Comparison of ENCODE assay signal across 1 cellular context in genomic region chr3:138898708-138899107, GRCh38.
TF ChIP-seq lines count a peak whose summit lies in the region.

No MANE protein-coding gene starts in this region.

TF ChIP-seq in K562, 482 proteins besides CTCF, POLR2A, EP300 and RAD21 (continued from another document and continues in another):
- TF ChIP-seq ZNF12 (CRISPR knock-in tag; IDR thresholded peaks at IDR 0.05) (no peak), ZNF586 (CRISPR knock-in tag; conservative IDR thresholded peaks at IDR 0.05) (no peak), DPF2 (IDR thresholded peaks at IDR 0.05) (peak; percentile 68), HNRNPH1 (optimal IDR thresholded peaks at IDR 0.05; ENCODE audit: low read depth, low read length) (no peak), FOXK2 (conservative IDR thresholded peaks at IDR 0.05 in 1 of 2, IDR thresholded peaks at IDR 0.05 in 1 of 2; ENCODE audit: low read depth in 2 of 2) (0 out of 4 replicates have a peak, but pooled peaks of 1 of the 2 experiments have one; percentile 30), ZBTB1 (CRISPR knock-in tag; IDR thresholded peaks at IDR 0.05; ENCODE audit: borderline replicate concordance, low read depth) (no peak), TRIM28 (IDR thresholded peaks at IDR 0.05) (no peak), NR2C1 (IDR thresholded peaks at IDR 0.05) (no peak), NR2C1 (tag; IDR thresholded peaks at IDR 0.05) (no peak), HOXB6 (CRISPR knock-in tag; IDR thresholded peaks at IDR 0.05; ENCODE audit: borderline replicate concordance) (no peak), MECOM (CRISPR knock-in tag; IDR thresholded peaks at IDR 0.05) (no peak), ZEB2 (IDR thresholded peaks at IDR 0.05) (0 out of 2 replicates have a peak, but pooled peaks have one; percentile 24), POLR2B (IDR thresholded peaks at IDR 0.05; ENCODE audit: low read depth, partially characterized antibody) (no peak), ZNF274 (IDR thresholded peaks at IDR 0.05; ENCODE audit: borderline replicate concordance, low read depth, low read length) (no peak), KDM2B (CRISPR knock-in tag; IDR thresholded peaks at IDR 0.05) (no peak), ETS2 (tag; IDR thresholded peaks at IDR 0.05; ENCODE audit: borderline replicate concordance, poor library complexity, severe bottlenecking) (no peak), BCL6 (CRISPR knock-in tag; IDR thresholded peaks at IDR 0.05) (no peak), ZHX1 (conservative IDR thresholded peaks at IDR 0.05; ENCODE audit: low read length) (no peak), MTA2 (IDR thresholded peaks at IDR 0.05; ENCODE audit: low read depth) (no peak), NFE2 (IDR thresholded peaks at IDR 0.05; ENCODE audit: low read depth) (no peak), KLF1 (tag; IDR thresholded peaks at IDR 0.05) (no peak), ZNF57 (CRISPR knock-in tag; IDR thresholded peaks at IDR 0.05) (no peak), MTA1 (IDR thresholded peaks at IDR 0.05; ENCODE audit: borderline replicate concordance) (peak; percentile 60; the same call in 1 of the 2 replicates), ZNF780A (CRISPR knock-in tag; IDR thresholded peaks at IDR 0.05) (no peak), SMARCB1 (IDR thresholded peaks at IDR 0.05; ENCODE audit: insufficient read length, low read depth) (no peak), RB1 (IDR thresholded peaks at IDR 0.05; ENCODE audit: low read depth) (no peak), ESRRA (IDR thresholded peaks at IDR 0.05; ENCODE audit: borderline replicate concordance, low read depth) (no peak), FOSL1 (tag; conservative IDR thresholded peaks at IDR 0.05) (no peak), CREB3L1 (IDR thresholded peaks at IDR 0.05; ENCODE audit: borderline replicate concordance, low read depth) (no peak), BMI1 (IDR thresholded peaks at IDR 0.05; ENCODE audit: low read length) (no peak), GATAD2B (IDR thresholded peaks at IDR 0.05; ENCODE audit: borderline replicate concordance) (no peak), RUNX1 (IDR thresholded peaks at IDR 0.05; ENCODE audit: low read depth) (no peak), HDGF (IDR thresholded peaks at IDR 0.05) (0 out of 2 replicates have a peak, but pooled peaks have one; percentile 22), CHD2 (IDR thresholded peaks at IDR 0.05; ENCODE audit: low read depth, low read length) (no peak), ZNF3 (CRISPR knock-in tag; IDR thresholded peaks at IDR 0.05) (no peak), CBFA2T3 (IDR thresholded peaks at IDR 0.05) (peak; percentile 20; the same call in 1 of the 2 replicates), RFX5 (IDR thresholded peaks at IDR 0.05; ENCODE audit: low read depth, low read length) (no peak), RNF2 (IDR thresholded peaks at IDR 0.05) (no peak), ARID4B (CRISPR knock-in tag; IDR thresholded peaks at IDR 0.05) (no peak), ZNF655 (CRISPR knock-in tag; IDR thresholded peaks at IDR 0.05) (no peak), TRIM24 (IDR thresholded peaks at IDR 0.05) (0 out of 4 replicates have a peak, but pooled peaks have one; percentile 14 to 39), HES1 (IDR thresholded peaks at IDR 0.05; ENCODE audit: low read depth) (no peak)
- TF ChIP-seq, protein P1, sequence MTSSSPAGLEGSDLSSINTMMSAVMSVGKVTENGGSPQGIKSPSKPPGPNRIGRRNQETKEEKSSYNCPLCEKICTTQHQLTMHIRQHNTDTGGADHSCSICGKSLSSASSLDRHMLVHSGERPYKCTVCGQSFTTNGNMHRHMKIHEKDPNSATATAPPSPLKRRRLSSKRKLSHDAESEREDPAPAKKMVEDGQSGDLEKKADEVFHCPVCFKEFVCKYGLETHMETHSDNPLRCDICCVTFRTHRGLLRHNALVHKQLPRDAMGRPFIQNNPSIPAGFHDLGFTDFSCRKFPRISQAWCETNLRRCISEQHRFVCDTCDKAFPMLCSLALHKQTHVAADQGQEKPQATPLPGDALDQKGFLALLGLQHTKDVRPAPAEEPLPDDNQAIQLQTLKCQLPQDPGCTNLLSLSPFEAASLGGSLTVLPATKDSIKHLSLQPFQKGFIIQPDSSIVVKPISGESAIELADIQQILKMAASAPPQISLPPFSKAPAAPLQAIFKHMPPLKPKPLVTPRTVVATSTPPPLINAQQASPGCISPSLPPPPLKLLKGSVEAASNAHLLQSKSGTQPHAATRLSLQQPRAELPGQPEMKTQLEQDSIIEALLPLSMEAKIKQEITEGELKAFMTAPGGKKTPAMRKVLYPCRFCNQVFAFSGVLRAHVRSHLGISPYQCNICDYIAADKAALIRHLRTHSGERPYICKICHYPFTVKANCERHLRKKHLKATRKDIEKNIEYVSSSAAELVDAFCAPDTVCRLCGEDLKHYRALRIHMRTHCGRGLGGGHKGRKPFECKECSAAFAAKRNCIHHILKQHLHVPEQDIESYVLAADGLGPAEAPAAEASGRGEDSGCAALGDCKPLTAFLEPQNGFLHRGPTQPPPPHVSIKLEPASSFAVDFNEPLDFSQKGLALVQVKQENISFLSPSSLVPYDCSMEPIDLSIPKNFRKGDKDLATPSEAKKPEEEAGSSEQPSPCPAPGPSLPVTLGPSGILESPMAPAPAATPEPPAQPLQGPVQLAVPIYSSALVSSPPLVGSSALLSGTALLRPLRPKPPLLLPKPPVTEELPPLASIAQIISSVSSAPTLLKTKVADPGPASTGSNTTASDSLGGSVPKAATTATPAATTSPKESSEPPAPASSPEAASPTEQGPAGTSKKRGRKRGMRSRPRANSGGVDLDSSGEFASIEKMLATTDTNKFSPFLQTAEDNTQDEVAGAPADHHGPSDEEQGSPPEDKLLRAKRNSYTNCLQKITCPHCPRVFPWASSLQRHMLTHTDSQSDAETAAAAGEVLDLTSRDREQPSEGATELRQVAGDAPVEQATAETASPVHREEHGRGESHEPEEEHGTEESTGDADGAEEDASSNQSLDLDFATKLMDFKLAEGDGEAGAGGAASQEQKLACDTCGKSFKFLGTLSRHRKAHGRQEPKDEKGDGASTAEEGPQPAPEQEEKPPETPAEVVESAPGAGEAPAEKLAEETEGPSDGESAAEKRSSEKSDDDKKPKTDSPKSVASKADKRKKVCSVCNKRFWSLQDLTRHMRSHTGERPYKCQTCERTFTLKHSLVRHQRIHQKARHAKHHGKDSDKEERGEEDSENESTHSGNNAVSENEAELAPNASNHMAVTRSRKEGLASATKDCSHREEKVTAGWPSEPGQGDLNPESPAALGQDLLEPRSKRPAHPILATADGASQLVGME (CRISPR knock-in tag; IDR thresholded peaks at IDR 0.05): no peak
- TF ChIP-seq, protein P2, sequence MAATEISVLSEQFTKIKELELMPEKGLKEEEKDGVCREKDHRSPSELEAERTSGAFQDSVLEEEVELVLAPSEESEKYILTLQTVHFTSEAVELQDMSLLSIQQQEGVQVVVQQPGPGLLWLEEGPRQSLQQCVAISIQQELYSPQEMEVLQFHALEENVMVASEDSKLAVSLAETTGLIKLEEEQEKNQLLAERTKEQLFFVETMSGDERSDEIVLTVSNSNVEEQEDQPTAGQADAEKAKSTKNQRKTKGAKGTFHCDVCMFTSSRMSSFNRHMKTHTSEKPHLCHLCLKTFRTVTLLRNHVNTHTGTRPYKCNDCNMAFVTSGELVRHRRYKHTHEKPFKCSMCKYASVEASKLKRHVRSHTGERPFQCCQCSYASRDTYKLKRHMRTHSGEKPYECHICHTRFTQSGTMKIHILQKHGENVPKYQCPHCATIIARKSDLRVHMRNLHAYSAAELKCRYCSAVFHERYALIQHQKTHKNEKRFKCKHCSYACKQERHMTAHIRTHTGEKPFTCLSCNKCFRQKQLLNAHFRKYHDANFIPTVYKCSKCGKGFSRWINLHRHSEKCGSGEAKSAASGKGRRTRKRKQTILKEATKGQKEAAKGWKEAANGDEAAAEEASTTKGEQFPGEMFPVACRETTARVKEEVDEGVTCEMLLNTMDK (IDR thresholded peaks at IDR 0.05; ENCODE audit: borderline replicate concordance, insufficient read depth, low read depth, low read length, poor library complexity, severe bottlenecking): no peak
- TF ChIP-seq, protein P3, sequence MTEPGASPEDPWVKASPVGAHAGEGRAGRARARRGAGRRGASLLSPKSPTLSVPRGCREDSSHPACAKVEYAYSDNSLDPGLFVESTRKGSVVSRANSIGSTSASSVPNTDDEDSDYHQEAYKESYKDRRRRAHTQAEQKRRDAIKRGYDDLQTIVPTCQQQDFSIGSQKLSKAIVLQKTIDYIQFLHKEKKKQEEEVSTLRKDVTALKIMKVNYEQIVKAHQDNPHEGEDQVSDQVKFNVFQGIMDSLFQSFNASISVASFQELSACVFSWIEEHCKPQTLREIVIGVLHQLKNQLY (CRISPR knock-in tag; conservative IDR thresholded peaks at IDR 0.05): no peak
